17 cellular contexts compared by ENCODE assay signal in genomic region chr14:23356036-23356435, GRCh38. TPM values are rescaled to one million over a fixed set of nuclear protein-coding genes. Genes with fewer than 3 reads are reported as not detected.
DNase-seq lines count a peak whose midpoint lies in the region; TF ChIP-seq lines count a peak whose summit lies in the region.
"Had no signal": no experiment of that assay in that cellular context is flagged by ENCODE, and none has a peak within 500 bp of the region (broad histone marks: within the 10 kb centered on the region; RNA-seq: fewer than 3 reads in every experiment).

No MANE protein-coding gene starts in this region.

- intact Hi-C loops in breast epithelium (cut with DNase I; ENCODE audit: low total_unique reads) = no loop called here

- H3K27me3 ChIP-seq in H7 (ENCODE audit: control insufficient read depth, insufficient read depth, low read length) (peaks cover 16% of the 10 kb centered on the region), osteoblast (ENCODE audit: insufficient read depth, low read length) (no peaks in the 10 kb centered on the region), breast epithelium (no peaks in the 10 kb centered on the region)
- H3K27me3 ChIP-seq: BE2C had no signal

- H3K79me2 ChIP-seq in osteoblast (ENCODE audit: insufficient read depth, low read length) = no peaks in the 10 kb centered on the region

- no peak overlapping the region for H2AFZ ChIP-seq in osteoblast (ENCODE audit: low read length)
- H2AFZ ChIP-seq: GM23338 had no signal

- DNase-seq in H7 = peak; percentile 12
- DNase-seq in coronary artery (ENCODE audit: low spot score) = peak; percentile 11
- DNase-seq in mesenteric fat pad (ENCODE audit: low spot score) = peak; percentile 20
- DNase-seq in osteoblast (ENCODE audit: insufficient read length, low spot score, missing footprints) = peak; percentile 63
- DNase-seq in pons (ENCODE audit: low spot score) = no peak
- no peak for DNase-seq in breast epithelium (ENCODE audit: low spot score in 2 of 2)
- no peak for DNase-seq in stimulated activated CD4-positive, alpha-beta T cell treated with anti-CD3 and anti-CD28 coated beads, Interleukin-2, amount 100 ng/mL, for 24 hours
- DNase-seq in GM03348 (ENCODE audit: low spot score) = no peak
- DNase-seq: BE2C; CD8-positive, alpha-beta T cell; COR-L47; DND-41; GDM1 had no signal

- H3K27ac ChIP-seq in coronary artery = no peak overlapping the region
- no peak overlapping the region for H3K27ac ChIP-seq in osteoblast (ENCODE audit: low read depth, low read length)
- no peak overlapping the region for H3K27ac ChIP-seq in breast epithelium
- H3K27ac ChIP-seq: A549 had no signal

- no peak for TF ChIP-seq POLR2A in breast epithelium (IDR thresholded peaks at IDR 0.05)

- H4K20me1 ChIP-seq in osteoblast (ENCODE audit: insufficient read depth, low read length) = peaks cover 4% of the 10 kb centered on the region

- peaks cover 1% of the 10 kb centered on the region; the same call in 1 of the 2 replicates for H3K36me3 ChIP-seq in H7 (replicated peaks; ENCODE audit: control insufficient read depth, insufficient read depth, low read length)
- peaks cover 12% of the 10 kb centered on the region for H3K36me3 ChIP-seq in osteoblast (ENCODE audit: insufficient read depth, low read length)
- H3K36me3 ChIP-seq in breast epithelium = no peaks in the 10 kb centered on the region
- H3K36me3 ChIP-seq: BE2C had no signal

- H3K9me3 ChIP-seq in osteoblast (ENCODE audit: low read depth, low read length) = no peaks in the 10 kb centered on the region
- H3K9me3 ChIP-seq in breast epithelium = no peaks in the 10 kb centered on the region
- H3K9me3 ChIP-seq: A549, BE2C had no signal

- TF ChIP-seq CTCF in coronary artery (IDR thresholded peaks at IDR 0.05) (no peak), osteoblast (IDR thresholded peaks at IDR 0.05; ENCODE audit: extremely low read depth, low read depth, low read length) (no peak), breast epithelium (IDR thresholded peaks at IDR 0.05) (no peak)

- H3K4me1 ChIP-seq in osteoblast (ENCODE audit: insufficient read depth, low read length) (peaks cover 7% of the 10 kb centered on the region), breast epithelium (no peaks in the 10 kb centered on the region)

- H3K4me2 ChIP-seq in osteoblast (ENCODE audit: insufficient read depth, low read length) = no peak overlapping the region
- H3K4me2 ChIP-seq: A549, GM23338 had no signal

- H3K4me3 ChIP-seq in H7 (ENCODE audit: insufficient read depth, low read depth, low read length) (no peak overlapping the region), coronary artery (no peak overlapping the region), osteoblast (ENCODE audit: insufficient read depth, low read length) (no peak overlapping the region), breast epithelium (no peak overlapping the region)
- H3K4me3 ChIP-seq: A549, GM23338 had no signal

RNA-seq across cellular contexts. Expression of gene SLC22A17, which starts 3.3 kb away (rescaled TPM):
- 32.9 and 37.2 TPM in 2 replicates for total RNA-seq in H7 (2014; rRNA removed; shearing (Covaris generic))
- total RNA-seq in mesenteric fat pad (7.0 TPM), osteoblast (18.1 and 19.7 TPM in 2 replicates), breast epithelium (10 to 100 TPM in 2 of 3 donors, 1 to 10 TPM in 1; 6.4 to 53.7 (median 52.1) TPM)

RNA-seq across cellular contexts. Expression of gene EFS, which starts 8.9 kb away (rescaled TPM):
- 23.1 and 24.0 TPM in 2 replicates for total RNA-seq in H7 (2014; rRNA removed; shearing (Covaris generic))
- 15.5 TPM for total RNA-seq in mesenteric fat pad
- total RNA-seq in osteoblast = 9.8 and 14.1 TPM in 2 replicates
- 10 to 100 TPM; 15.7 to 24.6 (median 18.0) TPM for total RNA-seq in breast epithelium
- total RNA-seq: CD8-positive, alpha-beta T cell; HT1080 had no signal

RNA-seq across cellular contexts. Expression of gene IL25, which starts 16.6 kb away (rescaled TPM):
- 0.31 TPM in 1 of 2 replicates, not detected in the other for total RNA-seq in H7 (2014; rRNA removed; shearing (Covaris generic))
- total RNA-seq in mesenteric fat pad (not detected), osteoblast (not detected in 2 replicates), breast epithelium (not detected)
- total RNA-seq: CD8-positive, alpha-beta T cell; GM23338; H9; HT1080 had no signal

RNA-seq across cellular contexts. Expression of gene CMTM5, which starts 20.8 kb away (rescaled TPM):
- 0.14 TPM in 1 of 2 replicates, not detected in the other for total RNA-seq in H7 (2014; rRNA removed; shearing (Covaris generic))
- not detected for total RNA-seq in mesenteric fat pad
- not detected in 2 replicates for total RNA-seq in osteoblast
- total RNA-seq in breast epithelium = under 1 TPM in 2 of 3 donors, not detected in 1; 0.64 to 0.88 TPM
- total RNA-seq: CD8-positive, alpha-beta T cell; H9 had no signal

RNA-seq across cellular contexts. Expression of gene PABPN1, which starts 34.8 kb away (rescaled TPM):
- total RNA-seq in H7 (2014; rRNA removed; shearing (Covaris generic)) = 143 and 174 TPM in 2 replicates
- total RNA-seq in mesenteric fat pad = 129 TPM
- 42.3 and 51.9 TPM in 2 replicates for total RNA-seq in osteoblast
- total RNA-seq in breast epithelium = 10 to 100 TPM; 45.9 to 87.2 (median 74.1) TPM

Comparison
In these comparisons a context has a peak if more than half of its experiments do, and no peak if none do; other contexts are left out.
1. DNase-seq: peak in H7 (single experiment), coronary artery (single experiment), mesenteric fat pad (single experiment) and osteoblast (single experiment); none in pons (single experiment), breast epithelium (0 of 2), stimulated activated CD4-positive, alpha-beta T cell treated with anti-CD3 and anti-CD28 coated beads, Interleukin-2, amount 100 ng/mL, for 24 hours (0 of 2) and GM03348 (single experiment).